In the genomic region with DNA sequence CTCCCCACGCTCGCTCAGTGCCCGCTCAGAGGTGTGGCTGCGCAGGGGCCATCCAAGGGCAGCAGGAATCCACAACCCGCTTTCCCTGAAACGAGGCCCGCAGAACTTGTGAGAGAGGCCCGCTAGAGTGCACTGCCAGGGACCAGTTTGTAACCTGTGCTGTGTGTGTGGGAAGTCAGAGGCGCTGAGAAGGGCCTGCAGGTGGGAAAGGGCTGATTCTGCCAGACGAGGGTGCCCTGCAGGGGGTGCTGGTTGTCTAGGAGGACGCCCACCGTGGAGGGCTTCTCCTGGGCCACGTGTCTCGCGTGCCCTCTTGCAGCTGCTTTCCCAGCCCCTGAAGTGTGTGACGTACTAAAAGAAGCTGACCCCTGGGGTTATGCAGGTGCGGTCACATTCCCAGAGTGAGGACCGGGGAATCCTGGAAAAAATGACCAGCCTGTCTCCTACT, we compare ENCODE assay signal across 18 cellular contexts.
DNase-seq lines count a peak whose midpoint lies in the region; ATAC-seq and TF ChIP-seq lines count a peak whose summit lies in the region.
"Had no signal": no experiment of that assay in that cellular context is flagged by ENCODE, and none has a peak within 500 bp of the region (broad histone marks: within the 10 kb centered on the region; RNA-seq: fewer than 3 reads in every experiment).

No MANE protein-coding gene starts in this region.

- no peaks in the 10 kb centered on the region for H3K9me3 Mint-ChIP-seq in GM23338
- H3K9me3 Mint-ChIP-seq in CD8-positive, alpha-beta memory T cell, result peaks cover 0 to 2% (median 0%) of the 10 kb centered on the region in 5 donors
- H3K9me3 Mint-ChIP-seq: activated naive CD4-positive, alpha-beta T cell treated with anti-CD3 and anti-CD28 coated beads, Interleukin-2, amount 50 U/mL, for 24 hours; stimulated activated naive CD8-positive, alpha-beta T cell treated with anti-CD3 and anti-CD28 coated beads, Interleukin-15, Interleukin-2, amounts not matched to agents 100 ng/mL and 50 ng/mL, for 24 hours had no signal

- no peak overlapping the region for H3K4me3 Mint-ChIP-seq in GM23338
- H3K4me3 Mint-ChIP-seq in CD8-positive, alpha-beta memory T cell, result no peak overlapping the region
- H3K4me3 Mint-ChIP-seq: activated naive CD4-positive, alpha-beta T cell treated with anti-CD3 and anti-CD28 coated beads, Interleukin-2, amount 50 U/mL, for 24 hours; stimulated activated naive CD8-positive, alpha-beta T cell treated with anti-CD3 and anti-CD28 coated beads, Interleukin-15, Interleukin-2, amounts not matched to agents 100 ng/mL and 50 ng/mL, for 24 hours had no signal

- no peaks in the 10 kb centered on the region for H3K79me2 ChIP-seq in GM23338 (replicated peaks; ENCODE audit: insufficient read depth)
- no peaks in the 10 kb centered on the region for H3K79me2 ChIP-seq in OCI-LY7 (ENCODE audit: insufficient read depth, low read depth, low read length)
- H3K79me2 ChIP-seq: parathyroid adenoma had no signal

- ATAC-seq in GM23338 (peak; percentile 81), left colon (peak; percentile 68), HG03095 (IDR thresholded peaks at IDR 0.05; ENCODE audit: unreplicated experiment) (no peak)

- H3K27me3 Mint-ChIP-seq in GM23338 (ENCODE audit: insufficient read depth, low read depth, poor library complexity), result peaks cover 12% of the 10 kb centered on the region
- peaks cover 3 to 4% of the 10 kb centered on the region in 2 donors for H3K27me3 Mint-ChIP-seq in CD8-positive, alpha-beta memory T cell
- H3K27me3 Mint-ChIP-seq: activated naive CD4-positive, alpha-beta T cell treated with anti-CD3 and anti-CD28 coated beads, Interleukin-2, amount 50 U/mL, for 24 hours had no signal

- CTCF ChIA-PET in OCI-LY7 (lab: Charles Lee; ENCODE audit: unreplicated experiment), result no interaction called here
- CTCF ChIA-PET in CD8-positive, alpha-beta memory T cell (lab: Charles Lee), result no interaction called here

- intact Hi-C loops in OCI-LY7 (cut with micrococcal nuclease; ENCODE audit: unreplicated experiment) (loop anchor here (10.0 kb wide), 1 partner anchor 195 kb away; no protein-coding TSS in a partner anchor), left colon (cut with DNase I, micrococcal nuclease) (loop anchor here in 1 of 2 donors (5.0 kb wide), 1 partner anchor 108 kb away; no protein-coding TSS in a partner anchor)

- H3K4me1 ChIP-seq in GM23338 (ENCODE audit: insufficient read depth) (peaks cover 11% of the 10 kb centered on the region; the same call in 1 of the 2 replicates), OCI-LY7 (ENCODE audit: insufficient read depth, low read length, poor library complexity, severe bottlenecking) (no peaks in the 10 kb centered on the region)
- H3K4me1 ChIP-seq in CD8-positive, alpha-beta memory T cell (ENCODE audit: insufficient read depth, low read length), result no peaks in the 10 kb centered on the region
- H3K4me1 ChIP-seq: parathyroid adenoma had no signal

- H3K4me3 ChIP-seq in GM23338 (no peak overlapping the region), OCI-LY7 (ENCODE audit: low read depth, low read length, poor library complexity, severe bottlenecking) (no peak overlapping the region)
- H3K4me3 ChIP-seq in CD8-positive, alpha-beta memory T cell (ENCODE audit: low read length), result no peak overlapping the region

- H3K27me3 ChIP-seq in GM23338 (ENCODE audit: insufficient read depth), result no peaks in the 10 kb centered on the region
- H3K27me3 ChIP-seq in CD8-positive, alpha-beta memory T cell (ENCODE audit: insufficient read depth, low read length, poor library complexity, severe bottlenecking), result no peaks in the 10 kb centered on the region

- no peaks in the 10 kb centered on the region for H3K9me3 ChIP-seq in OCI-LY7 (ENCODE audit: low read length)
- no peaks in the 10 kb centered on the region for H3K9me3 ChIP-seq in CD8-positive, alpha-beta memory T cell (ENCODE audit: low read length)

- H3K36me3 Mint-ChIP-seq in GM23338 (ENCODE audit: low read depth), result no peaks in the 10 kb centered on the region
- no peaks in the 10 kb centered on the region for H3K36me3 Mint-ChIP-seq in CD8-positive, alpha-beta memory T cell
- H3K36me3 Mint-ChIP-seq: activated naive CD4-positive, alpha-beta T cell treated with anti-CD3 and anti-CD28 coated beads, Interleukin-2, amount 50 U/mL, for 24 hours had no signal

- H2AFZ ChIP-seq in GM23338 (peak overlapping the region; percentile 81), OCI-LY7 (ENCODE audit: low read length) (no peak overlapping the region)
- H2AFZ ChIP-seq: parathyroid adenoma had no signal

- peak; percentile 50 to 81 for TF ChIP-seq CTCF in GM23338 (conservative IDR thresholded peaks at IDR 0.05; ENCODE audit: low read depth in 2 of 2)
- TF ChIP-seq CTCF in OCI-LY7 (conservative IDR thresholded peaks at IDR 0.05; ENCODE audit: low read length), result 0 out of 2 replicates have a peak, but pooled peaks have one; percentile 28

- H4K20me1 ChIP-seq in GM23338 (replicated peaks; ENCODE audit: insufficient read depth), result no peaks in the 10 kb centered on the region
- no peaks in the 10 kb centered on the region for H4K20me1 ChIP-seq in OCI-LY7 (ENCODE audit: insufficient read depth, low read length)

- peaks cover 19% of the 10 kb centered on the region for H3K4me1 Mint-ChIP-seq in GM23338
- no peaks in the 10 kb centered on the region for H3K4me1 Mint-ChIP-seq in CD8-positive, alpha-beta memory T cell
- H3K4me1 Mint-ChIP-seq: activated naive CD4-positive, alpha-beta T cell treated with anti-CD3 and anti-CD28 coated beads, Interleukin-2, amount 50 U/mL, for 24 hours had no signal

- no TSS peak for BruUV-seq in OCI-LY7 (replicated peaks; lab: Mats Ljungman, UMichigan)

- H3K27ac ChIP-seq in GM23338 (ENCODE audit: low read depth), result no peak overlapping the region
- H3K27ac ChIP-seq in OCI-LY7 (ENCODE audit: low read depth, low read length, poor library complexity, severe bottlenecking), result no peak overlapping the region
- no peak overlapping the region for H3K27ac ChIP-seq in CD8-positive, alpha-beta memory T cell (ENCODE audit: low read depth, low read length)
- H3K27ac ChIP-seq: KMS-11, parathyroid adenoma had no signal

- H3K27ac Mint-ChIP-seq in GM23338, result no peak overlapping the region
- no peak overlapping the region for H3K27ac Mint-ChIP-seq in CD8-positive, alpha-beta memory T cell
- H3K27ac Mint-ChIP-seq: activated naive CD4-positive, alpha-beta T cell treated with anti-CD3 and anti-CD28 coated beads, Interleukin-2, amount 50 U/mL, for 24 hours; stimulated activated naive CD8-positive, alpha-beta T cell treated with anti-CD3 and anti-CD28 coated beads, Interleukin-15, Interleukin-2, amounts not matched to agents 100 ng/mL and 50 ng/mL, for 24 hours had no signal

- DNase-seq in AG20443 (ENCODE audit: low spot score) (peak; percentile 8), GM23338 (ENCODE audit: low spot score) (peak; percentile 93), OCI-LY7 (ENCODE audit: low spot score) (no peak), left colon (peak; percentile 54 to 69), NCI-H2081 treated with DMSO at 0.1 percent for 48 hours (lab: John Stamatoyannopoulos, UW) (no peak), nucleus accumbens (lab: John Stamatoyannopoulos, UW) (no peak)
- DNase-seq in CD8-positive, alpha-beta memory T cell, result no peak
- DNase-seq: C1 segment of cervical spinal cord; central memory CD4-positive, alpha-beta T cell; mammary epithelial cell; NCI-H446; Right ventricle myocardium superior; stimulated activated CD4-positive, alpha-beta T cell treated with anti-CD3 and anti-CD28 coated beads, Interleukin-4, amount 100 ng/mL, for 4 hours had no signal

- H3F3A ChIP-seq in GM23338 (replicated peaks; ENCODE audit: low read depth), result no peaks in the 10 kb centered on the region

- POLR2A ChIA-PET in OCI-LY7 (lab: Charles Lee), result no interaction called here
- POLR2A ChIA-PET in CD8-positive, alpha-beta memory T cell (lab: Charles Lee), result no interaction called here

- H3K9me2 ChIP-seq in GM23338 (ENCODE audit: insufficient read depth) (no peaks in the 10 kb centered on the region), OCI-LY7 (ENCODE audit: insufficient read depth, low read length) (no peaks in the 10 kb centered on the region)

- peak overlapping the region; percentile 44; the same call in 1 of the 2 replicates for H3K4me2 ChIP-seq in GM23338
- H3K4me2 ChIP-seq in OCI-LY7 (ENCODE audit: low read length), result no peak overlapping the region
- H3K4me2 ChIP-seq: KMS-11 had no signal

- H3K36me3 ChIP-seq in GM23338 (ENCODE audit: insufficient read depth), result no peaks in the 10 kb centered on the region
- no peaks in the 10 kb centered on the region for H3K36me3 ChIP-seq in OCI-LY7 (ENCODE audit: insufficient read depth, low read length)
- H3K36me3 ChIP-seq in CD8-positive, alpha-beta memory T cell (ENCODE audit: insufficient read depth, low read length), result no peaks in the 10 kb centered on the region

TF ChIP-seq in GM23338, 12 proteins besides CTCF, POLR2A, EP300 and RAD21 (continues in another document):
- TF ChIP-seq CREB1 (CRISPR knock-in tag; IDR thresholded peaks at IDR 0.05; ENCODE audit: low read depth), result peak; percentile 19; the same call in 1 of the 2 replicates
- TF ChIP-seq, protein P1, sequence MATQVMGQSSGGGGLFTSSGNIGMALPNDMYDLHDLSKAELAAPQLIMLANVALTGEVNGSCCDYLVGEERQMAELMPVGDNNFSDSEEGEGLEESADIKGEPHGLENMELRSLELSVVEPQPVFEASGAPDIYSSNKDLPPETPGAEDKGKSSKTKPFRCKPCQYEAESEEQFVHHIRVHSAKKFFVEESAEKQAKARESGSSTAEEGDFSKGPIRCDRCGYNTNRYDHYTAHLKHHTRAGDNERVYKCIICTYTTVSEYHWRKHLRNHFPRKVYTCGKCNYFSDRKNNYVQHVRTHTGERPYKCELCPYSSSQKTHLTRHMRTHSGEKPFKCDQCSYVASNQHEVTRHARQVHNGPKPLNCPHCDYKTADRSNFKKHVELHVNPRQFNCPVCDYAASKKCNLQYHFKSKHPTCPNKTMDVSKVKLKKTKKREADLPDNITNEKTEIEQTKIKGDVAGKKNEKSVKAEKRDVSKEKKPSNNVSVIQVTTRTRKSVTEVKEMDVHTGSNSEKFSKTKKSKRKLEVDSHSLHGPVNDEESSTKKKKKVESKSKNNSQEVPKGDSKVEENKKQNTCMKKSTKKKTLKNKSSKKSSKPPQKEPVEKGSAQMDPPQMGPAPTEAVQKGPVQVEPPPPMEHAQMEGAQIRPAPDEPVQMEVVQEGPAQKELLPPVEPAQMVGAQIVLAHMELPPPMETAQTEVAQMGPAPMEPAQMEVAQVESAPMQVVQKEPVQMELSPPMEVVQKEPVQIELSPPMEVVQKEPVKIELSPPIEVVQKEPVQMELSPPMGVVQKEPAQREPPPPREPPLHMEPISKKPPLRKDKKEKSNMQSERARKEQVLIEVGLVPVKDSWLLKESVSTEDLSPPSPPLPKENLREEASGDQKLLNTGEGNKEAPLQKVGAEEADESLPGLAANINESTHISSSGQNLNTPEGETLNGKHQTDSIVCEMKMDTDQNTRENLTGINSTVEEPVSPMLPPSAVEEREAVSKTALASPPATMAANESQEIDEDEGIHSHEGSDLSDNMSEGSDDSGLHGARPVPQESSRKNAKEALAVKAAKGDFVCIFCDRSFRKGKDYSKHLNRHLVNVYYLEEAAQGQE (IDR thresholded peaks at IDR 0.05; ENCODE audit: unreplicated experiment), result no peak
- TF ChIP-seq ZNF114 (CRISPR knock-in tag; IDR thresholded peaks at IDR 0.05), result no peak
- no peak for TF ChIP-seq JUNB (IDR thresholded peaks at IDR 0.05; ENCODE audit: unreplicated experiment)

Comparison
In these comparisons a context has a peak if more than half of its experiments do, and no peak if none do; other contexts are left out.
1. DNase-seq: peak in AG20443 (single experiment), GM23338 (single experiment) and left colon (2 of 2); none in OCI-LY7 (single experiment), CD8-positive, alpha-beta memory T cell (0 of 5), NCI-H2081 treated with DMSO at 0.1 percent for 48 hours (single experiment) and nucleus accumbens (0 of 56).